ENCODE assay signal across 8 cellular contexts in the genomic region with DNA sequence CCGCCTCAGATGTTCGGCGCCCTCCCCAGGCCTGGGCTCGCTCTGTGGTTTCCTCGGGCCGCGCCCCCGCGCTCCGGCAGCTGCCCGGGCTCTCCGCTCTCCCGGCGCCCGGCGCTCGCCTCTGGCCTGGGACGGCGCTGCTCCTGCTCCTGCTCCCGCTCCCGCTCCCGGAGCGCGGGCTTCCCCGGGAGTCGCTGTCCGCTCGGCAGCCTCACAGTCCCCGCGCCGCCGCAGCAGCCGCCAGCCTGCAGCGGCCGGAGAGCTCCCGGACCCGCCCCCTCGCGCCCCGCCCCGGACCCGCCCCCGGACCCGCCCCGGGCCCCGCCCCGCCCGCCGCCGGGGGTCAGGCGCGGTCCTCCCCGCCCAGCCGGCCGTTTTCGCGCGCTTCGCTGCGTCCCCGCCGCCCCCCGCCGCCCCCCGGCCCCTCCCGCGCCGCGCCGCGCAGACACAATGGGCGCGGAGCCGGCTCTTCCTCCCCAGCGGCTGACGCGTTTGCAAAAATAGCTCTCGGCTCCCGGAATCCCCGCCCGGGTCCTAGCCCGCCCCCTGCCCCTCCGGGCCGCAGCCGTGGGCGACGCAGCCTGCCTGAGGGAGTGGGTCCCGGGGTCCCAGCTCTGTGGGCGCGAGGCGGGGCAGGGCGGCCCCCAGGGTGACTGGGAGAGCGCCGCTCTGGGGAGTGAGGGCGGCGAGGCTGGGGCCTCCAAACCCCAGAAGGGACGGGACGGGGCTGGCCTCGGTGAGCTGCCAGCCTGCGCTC. TPM values are rescaled to one million over a fixed set of nuclear protein-coding genes. Genes with fewer than 3 reads are reported as not detected.
DNase-seq lines count a peak whose midpoint lies in the region; ATAC-seq and TF ChIP-seq lines count a peak whose summit lies in the region.

A gene with protein sequence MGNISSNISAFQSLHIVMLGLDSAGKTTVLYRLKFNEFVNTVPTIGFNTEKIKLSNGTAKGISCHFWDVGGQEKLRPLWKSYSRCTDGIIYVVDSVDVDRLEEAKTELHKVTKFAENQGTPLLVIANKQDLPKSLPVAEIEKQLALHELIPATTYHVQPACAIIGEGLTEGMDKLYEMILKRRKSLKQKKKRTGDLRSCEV (minus strand): TSS at position 247 of the 757 bp plus-strand sequence. CDS start 495 bp downstream, outside the sequence.

- H3K4me3 ChIP-seq in BJ (ENCODE audit: low read depth, low read length): peak within 1 kb of the TSS; percentile 51
- H3K4me3 ChIP-seq in Peyer's patch: peak within 1 kb of the TSS; percentile 69 to 90 (median 76)
- H3K4me3 ChIP-seq in fibroblast of villous mesenchyme (ENCODE audit: low read depth, low read length): peak within 1 kb of the TSS; percentile 64
- H3K4me3 ChIP-seq in upper lobe of left lung: peak within 1 kb of the TSS; percentile 45 to 83 (median 76)

- H3K9me3 ChIP-seq in Peyer's patch: no peaks in the 10 kb centered on the region
- H3K9me3 ChIP-seq in upper lobe of left lung: no peaks in the 10 kb centered on the region

- peaks cover 39% of the 10 kb centered on the region for H3K27me3 Mint-ChIP-seq in nephron (ENCODE audit: low read depth)

- no peak for DNase-seq in BJ (ENCODE audit: low read depth)
- peak; percentile 44 for DNase-seq in GM19240 (ENCODE audit: insufficient read length, low spot score)
- peak; percentile 60 to 84 (median 77) for DNase-seq in Peyer's patch
- peak; percentile 63 for DNase-seq in activated gamma-delta T cell treated with Interleukin-2 at 50 U/mL for 16 hours
- peak; percentile 82 for DNase-seq in fibroblast of villous mesenchyme (ENCODE audit: low read depth)
- DNase-seq in upper lobe of left lung: peak; percentile 71 to 94

- H3K4me3 Mint-ChIP-seq in nephron: peak within 1 kb of the TSS; percentile 89 to 90 (median 90)

- 5% methylated on average over 37 of the region's 100 CpGs; no CpG with 5 or more reads in 1 of the 2 donors for WGBS in upper lobe of left lung, 2 donors

- TF ChIP-seq POLR2A in Peyer's patch (IDR thresholded peaks at IDR 0.05): peak in 1 of 2 donors; percentile 19
- TF ChIP-seq POLR2A in upper lobe of left lung (IDR thresholded peaks at IDR 0.05): peak in 3 of 4 donors; percentile 44 to 90 (median 78)

- H3K27ac Mint-ChIP-seq in nephron: peak within 1 kb of the TSS; percentile 44 to 77 (median 64)

- H3K9me3 Mint-ChIP-seq in nephron: no peaks in the 10 kb centered on the region

- H3K27me3 ChIP-seq in BJ (ENCODE audit: control insufficient read depth, insufficient read depth, low read length) (no peaks in the 10 kb centered on the region), Peyer's patch (no peaks in the 10 kb centered on the region), upper lobe of left lung (peaks cover 0 to 4% (median 0%) of the 10 kb centered on the region in 4 donors)

- POLR2A ChIA-PET in BJ (lab: Charles Lee): no interaction called here

- H3K4me1 ChIP-seq in Peyer's patch: peaks cover 0 to 19% (median 5%) of the 10 kb centered on the region in 4 donors
- peaks cover 20 to 34% (median 22%) of the 10 kb centered on the region in 4 donors for H3K4me1 ChIP-seq in upper lobe of left lung

- H3K36me3 Mint-ChIP-seq in nephron (ENCODE audit: low read depth): no peaks in the 10 kb centered on the region

- H3K4me1 Mint-ChIP-seq in nephron: peaks cover 32% of the 10 kb centered on the region

- TF ChIP-seq EP300 in upper lobe of left lung (IDR thresholded peaks at IDR 0.05): no peak

- CTCF ChIA-PET in BJ (lab: Yijun Ruan, JAX): interaction anchor here (0.6 to 3.9 kb wide), 5 partner anchors 124 to 521 kb away, joined by 3 to 20 read pairs (median 4); no protein-coding TSS in a partner anchor

- no peak for TF ChIP-seq CTCF in BJ (IDR thresholded peaks at IDR 0.05; ENCODE audit: insufficient read depth, low read depth, low read length)
- peak in 2 of 6 experiments; percentile 2 to 12 for TF ChIP-seq CTCF in Peyer's patch (IDR thresholded peaks at IDR 0.05)
- no peak for TF ChIP-seq CTCF in fibroblast of villous mesenchyme (IDR thresholded peaks at IDR 0.05; ENCODE audit: insufficient read depth, low read depth, low read length)
- TF ChIP-seq CTCF in nephron (IDR thresholded peaks at IDR 0.05; ENCODE audit: unreplicated experiment in 3 of 3): no peak
- TF ChIP-seq CTCF in upper lobe of left lung (IDR thresholded peaks at IDR 0.05): peak in 2 of 6 experiments; percentile 3 to 14

- peak; percentile 65 for ATAC-seq in HG03432 (IDR thresholded peaks at IDR 0.05; ENCODE audit: unreplicated experiment)
- ATAC-seq in upper lobe of left lung (ENCODE audit: low FRiP score in 2 of 2): peak; percentile 64 to 88

- H3K27ac ChIP-seq in Peyer's patch (peak within 1 kb of the TSS; percentile 84 to 94 (median 88)), upper lobe of left lung (peak within 1 kb of the TSS; percentile 81 to 88 (median 86))

- H3K36me3 ChIP-seq in BJ (ENCODE audit: control insufficient read depth, insufficient read depth, low read length) (no peaks in the 10 kb centered on the region), Peyer's patch (no peaks in the 10 kb centered on the region), upper lobe of left lung (no peaks in the 10 kb centered on the region)

RNA-seq across cellular contexts. Expression of the gene that starts here (rescaled TPM):
- 1.6 and 2.1 TPM in 2 replicates for polyA plus RNA-seq in BJ (2011; rRNA removed)
- polyA minus RNA-seq in BJ (2011; rRNA and poly(A)+ RNA removed): 1.7 and 2.0 TPM in 2 replicates
- 10 to 100 TPM in 1 of 4 donors, 1 to 10 TPM in 3; 4.5 to 23.9 (median 5.9) TPM for total RNA-seq in Peyer's patch
- total RNA-seq in fibroblast of villous mesenchyme: 16.4 and 28.7 TPM in 2 replicates
- 10 to 100 TPM; 16.6 to 33.1 (median 20.1) TPM for total RNA-seq in upper lobe of left lung
